Comparison of ENCODE assay signal across 8 cellular contexts in the genomic region with DNA sequence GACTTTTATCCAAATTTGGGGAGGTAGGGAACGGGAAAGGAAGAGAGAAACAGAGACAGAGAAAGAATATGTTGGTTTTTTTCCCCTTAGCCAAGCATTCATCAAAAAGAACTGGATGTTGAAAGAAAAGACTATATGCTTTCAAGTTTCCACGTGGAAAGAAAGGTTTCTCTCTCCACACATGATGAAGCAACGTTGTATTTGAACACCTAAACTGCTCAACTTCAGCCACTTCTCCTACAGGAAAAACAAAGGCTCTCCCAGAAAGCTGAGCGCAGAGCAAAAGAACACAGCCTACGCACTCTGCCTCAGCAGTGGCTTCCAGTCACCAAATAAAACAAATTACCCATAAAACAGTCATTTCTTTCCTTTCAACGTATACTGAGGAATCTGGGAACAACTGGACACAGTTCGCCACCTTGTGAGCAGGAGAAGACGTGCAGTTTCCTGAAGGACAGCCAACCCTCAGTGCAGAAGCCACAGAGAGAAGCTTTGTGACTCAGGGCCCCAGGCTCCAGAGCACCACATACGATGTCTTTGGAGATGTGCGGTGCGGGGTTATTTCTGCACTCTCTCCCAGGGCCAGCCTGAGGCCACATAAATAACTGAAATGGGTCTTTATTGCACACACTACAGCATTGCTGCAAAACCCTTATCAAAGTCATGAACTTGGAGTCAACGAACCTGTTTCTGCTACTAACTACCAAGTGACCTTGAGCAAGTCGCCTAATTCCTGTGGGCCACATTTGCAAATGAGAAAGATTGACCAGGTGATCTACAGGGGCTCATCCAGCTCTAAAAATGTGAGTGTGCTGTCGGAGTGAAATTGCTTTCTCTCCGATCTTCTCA. TPM values are rescaled to one million over a fixed set of nuclear protein-coding genes. Genes with fewer than 3 reads are reported as not detected.
DNase-seq lines count a peak whose midpoint lies in the region; TF ChIP-seq lines count a peak whose summit lies in the region.

No MANE protein-coding gene starts in this region.

- no peak overlapping the region for H3K4me3 Mint-ChIP-seq in HFFc6

- no peaks in the 10 kb centered on the region for H3K4me1 ChIP-seq in hepatocyte (ENCODE audit: insufficient read depth)
- H3K4me1 ChIP-seq in stomach: no peaks in the 10 kb centered on the region

- no peaks in the 10 kb centered on the region for H3K36me3 Mint-ChIP-seq in HFFc6 (ENCODE audit: low read depth)

- H3K9me2 ChIP-seq in hepatocyte (replicated peaks; ENCODE audit: insufficient read depth): no peaks in the 10 kb centered on the region

- H3K4me1 Mint-ChIP-seq in HFFc6 (ENCODE audit: low read depth): no peaks in the 10 kb centered on the region

- 39% methylated on average over 15 of the region's 15 CpGs for WGBS in hepatocyte (ENCODE audit: low lambda C conversion rate, missing lambda C conversion rate)
- 33 to 40% (median 35%) methylated on average over 15 of the region's 15 CpGs for WGBS in stomach, 5 donors

- peak overlapping the region; percentile 57 for H3K4me2 ChIP-seq in hepatocyte

- no peak overlapping the region for H3K27ac ChIP-seq in WERI-Rb-1
- H3K27ac ChIP-seq in hepatocyte: no peak overlapping the region
- H3K27ac ChIP-seq in stomach: no peak overlapping the region

- H3K79me2 ChIP-seq in hepatocyte: no peaks in the 10 kb centered on the region

- peak overlapping the region; percentile 18 for H2AFZ ChIP-seq in hepatocyte

- no peak overlapping the region for H3K27ac Mint-ChIP-seq in HFFc6

- H3K27me3 Mint-ChIP-seq in HFFc6 (ENCODE audit: insufficient read depth): peaks cover 19% of the 10 kb centered on the region

- H3K27me3 ChIP-seq in WERI-Rb-1 (ENCODE audit: insufficient read depth, low read depth, severe bottlenecking): no peaks in the 10 kb centered on the region
- no peaks in the 10 kb centered on the region for H3K27me3 ChIP-seq in hepatocyte
- H3K27me3 ChIP-seq in stomach: peaks cover 0 to 23% (median 0%) of the 10 kb centered on the region in 3 donors

- peak; percentile 65 for TF ChIP-seq CTCF in GM12865 (IDR thresholded peaks at IDR 0.05; ENCODE audit: insufficient read depth, low read depth, low read length, missing control alignments)
- peak; percentile 76 for TF ChIP-seq CTCF in HFFc6 (IDR thresholded peaks at IDR 0.05)
- TF ChIP-seq CTCF in WERI-Rb-1 (IDR thresholded peaks at IDR 0.05; ENCODE audit: low read depth, low read length): peak; percentile 93
- peak; percentile 70 for TF ChIP-seq CTCF in hepatocyte (IDR thresholded peaks at IDR 0.05; ENCODE audit: poor library complexity)
- TF ChIP-seq CTCF in stomach (IDR thresholded peaks at IDR 0.05): peak in 4 of 7 experiments; percentile 31 to 63 (median 40)

- H3K4me3 ChIP-seq in GM12865 (ENCODE audit: low read depth, low read length): no peak overlapping the region
- no peak overlapping the region for H3K4me3 ChIP-seq in WERI-Rb-1 (ENCODE audit: low read depth, low read length)
- no peak overlapping the region for H3K4me3 ChIP-seq in hepatocyte
- H3K4me3 ChIP-seq in stomach: no peak overlapping the region

- TF ChIP-seq EP300 in stomach (IDR thresholded peaks at IDR 0.05): no peak

- H3K9me3 Mint-ChIP-seq in HFFc6: no peaks in the 10 kb centered on the region

- intact Hi-C loops in stomach (cut with DNase I; ENCODE audit: low total_unique reads): loop anchor here (10.0 kb wide), 1 partner anchor 169 kb away; no protein-coding TSS in a partner anchor

- H3K36me3 ChIP-seq in WERI-Rb-1 (no peaks in the 10 kb centered on the region), hepatocyte (replicated peaks; ENCODE audit: insufficient read depth, low read depth) (no peaks in the 10 kb centered on the region), stomach (no peaks in the 10 kb centered on the region)

- DNase-seq in AG08396 (ENCODE audit: low spot score): peak; percentile 55
- DNase-seq in GM12865 (ENCODE audit: low read depth): peak; percentile 84
- peak; percentile 81 for DNase-seq in HFFc6
- peak; percentile 1 for DNase-seq in NCI-H1092 (lab: John Stamatoyannopoulos, UW)
- DNase-seq in WERI-Rb-1: peak; percentile 76
- DNase-seq in hepatocyte (ENCODE audit: low spot score): peak; percentile 79
- peak; percentile 53 for DNase-seq in stomach
- DNase-seq in C1 segment of cervical spinal cord (lab: John Stamatoyannopoulos, UW): no peak

- no peaks in the 10 kb centered on the region for H4K20me1 ChIP-seq in hepatocyte (ENCODE audit: insufficient read depth, poor library complexity, severe bottlenecking)

- no peak for TF ChIP-seq POLR2A in stomach (IDR thresholded peaks at IDR 0.05)

- no peaks in the 10 kb centered on the region for H3K9me3 ChIP-seq in WERI-Rb-1 (ENCODE audit: severe bottlenecking)
- H3K9me3 ChIP-seq in hepatocyte (ENCODE audit: low read depth): no peaks in the 10 kb centered on the region
- no peaks in the 10 kb centered on the region for H3K9me3 ChIP-seq in stomach

RNA-seq across cellular contexts. Expression of gene IL17F, which starts 10.1 kb away (rescaled TPM):
- not detected for total RNA-seq in HFFc6 (2021; fragmentation: NEBNext Ultra II Directional; extraction: Animal tissue kit (Norgen Biotek cat#: 25700))
- total RNA-seq in hepatocyte (not detected in 2 replicates), stomach (not detected)
- polyA plus RNA-seq in hepatocyte (not detected in 2 replicates), stomach (not detected)

RNA-seq across cellular contexts. Expression of gene IL17A, which starts 48.0 kb away (rescaled TPM):
- total RNA-seq in HFFc6 (2021; fragmentation: NEBNext Ultra II Directional; extraction: Animal tissue kit (Norgen Biotek cat#: 25700)): not detected
- total RNA-seq in hepatocyte (not detected in 2 replicates), stomach (not detected)
- polyA plus RNA-seq in hepatocyte (not detected in 2 replicates), stomach (under 1 TPM in 1 of 3 donors, not detected in 2; 0.08 TPM)

RNA-seq across cellular contexts. Expression of gene MCM3, which starts 50.3 kb away (rescaled TPM):
- 10 to 100 TPM; 32.5 to 57.6 (median 54.5) TPM for total RNA-seq in HFFc6 (2021; fragmentation: NEBNext Ultra II Directional; extraction: Animal tissue kit (Norgen Biotek cat#: 25700))
- total RNA-seq in hepatocyte (36.4 and 40.7 TPM in 2 replicates), stomach (10 to 100 TPM; 29.0 to 50.0 (median 43.0) TPM)
- polyA plus RNA-seq in hepatocyte (32.6 and 33.8 TPM in 2 replicates), stomach (10 to 100 TPM; 22.8 to 25.6 (median 24.0) TPM)

Comparison
In these comparisons a context has a peak if more than half of its experiments do, and no peak if none do; other contexts are left out.
1. DNase-seq: peak in AG08396 (single experiment), GM12865 (single experiment), HFFc6 (single experiment), NCI-H1092 (single experiment), WERI-Rb-1 (single experiment), hepatocyte (single experiment) and stomach (single experiment); none in C1 segment of cervical spinal cord (0 of 14).
2. CTCF ChIP-seq: peak in every context shown above with its lines; median percentile 93 in WERI-Rb-1; 76 in HFFc6; 70 in hepatocyte; 65 in GM12865; 40 in stomach.